1 cellular context compared by ENCODE assay signal in genomic region chr9:86134361-86134760, GRCh38.
TF ChIP-seq lines count a peak whose summit lies in the region.

No MANE protein-coding gene starts in this region.

TF ChIP-seq in WTC11, 78 proteins besides CTCF, POLR2A, EP300 and RAD21 (continued from another document):
- TF ChIP-seq, protein P1, sequence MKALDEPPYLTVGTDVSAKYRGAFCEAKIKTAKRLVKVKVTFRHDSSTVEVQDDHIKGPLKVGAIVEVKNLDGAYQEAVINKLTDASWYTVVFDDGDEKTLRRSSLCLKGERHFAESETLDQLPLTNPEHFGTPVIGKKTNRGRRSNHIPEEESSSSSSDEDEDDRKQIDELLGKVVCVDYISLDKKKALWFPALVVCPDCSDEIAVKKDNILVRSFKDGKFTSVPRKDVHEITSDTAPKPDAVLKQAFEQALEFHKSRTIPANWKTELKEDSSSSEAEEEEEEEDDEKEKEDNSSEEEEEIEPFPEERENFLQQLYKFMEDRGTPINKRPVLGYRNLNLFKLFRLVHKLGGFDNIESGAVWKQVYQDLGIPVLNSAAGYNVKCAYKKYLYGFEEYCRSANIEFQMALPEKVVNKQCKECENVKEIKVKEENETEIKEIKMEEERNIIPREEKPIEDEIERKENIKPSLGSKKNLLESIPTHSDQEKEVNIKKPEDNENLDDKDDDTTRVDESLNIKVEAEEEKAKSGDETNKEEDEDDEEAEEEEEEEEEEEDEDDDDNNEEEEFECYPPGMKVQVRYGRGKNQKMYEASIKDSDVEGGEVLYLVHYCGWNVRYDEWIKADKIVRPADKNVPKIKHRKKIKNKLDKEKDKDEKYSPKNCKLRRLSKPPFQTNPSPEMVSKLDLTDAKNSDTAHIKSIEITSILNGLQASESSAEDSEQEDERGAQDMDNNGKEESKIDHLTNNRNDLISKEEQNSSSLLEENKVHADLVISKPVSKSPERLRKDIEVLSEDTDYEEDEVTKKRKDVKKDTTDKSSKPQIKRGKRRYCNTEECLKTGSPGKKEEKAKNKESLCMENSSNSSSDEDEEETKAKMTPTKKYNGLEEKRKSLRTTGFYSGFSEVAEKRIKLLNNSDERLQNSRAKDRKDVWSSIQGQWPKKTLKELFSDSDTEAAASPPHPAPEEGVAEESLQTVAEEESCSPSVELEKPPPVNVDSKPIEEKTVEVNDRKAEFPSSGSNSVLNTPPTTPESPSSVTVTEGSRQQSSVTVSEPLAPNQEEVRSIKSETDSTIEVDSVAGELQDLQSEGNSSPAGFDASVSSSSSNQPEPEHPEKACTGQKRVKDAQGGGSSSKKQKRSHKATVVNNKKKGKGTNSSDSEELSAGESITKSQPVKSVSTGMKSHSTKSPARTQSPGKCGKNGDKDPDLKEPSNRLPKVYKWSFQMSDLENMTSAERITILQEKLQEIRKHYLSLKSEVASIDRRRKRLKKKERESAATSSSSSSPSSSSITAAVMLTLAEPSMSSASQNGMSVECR (CRISPR knock-in tag; IDR thresholded peaks at IDR 0.05; ENCODE audit: borderline replicate concordance), result no peak
- TF ChIP-seq, protein P2, sequence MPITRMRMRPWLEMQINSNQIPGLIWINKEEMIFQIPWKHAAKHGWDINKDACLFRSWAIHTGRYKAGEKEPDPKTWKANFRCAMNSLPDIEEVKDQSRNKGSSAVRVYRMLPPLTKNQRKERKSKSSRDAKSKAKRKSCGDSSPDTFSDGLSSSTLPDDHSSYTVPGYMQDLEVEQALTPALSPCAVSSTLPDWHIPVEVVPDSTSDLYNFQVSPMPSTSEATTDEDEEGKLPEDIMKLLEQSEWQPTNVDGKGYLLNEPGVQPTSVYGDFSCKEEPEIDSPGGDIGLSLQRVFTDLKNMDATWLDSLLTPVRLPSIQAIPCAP (CRISPR knock-in tag; IDR thresholded peaks at IDR 0.05), result no peak
- TF ChIP-seq MYBL2 (CRISPR knock-in tag; IDR thresholded peaks at IDR 0.05), result no peak
- no peak for TF ChIP-seq KAT7 (CRISPR knock-in tag; IDR thresholded peaks at IDR 0.05; ENCODE audit: borderline replicate concordance)
- no peak for TF ChIP-seq ZNF396 (CRISPR knock-in tag; IDR thresholded peaks at IDR 0.05; ENCODE audit: borderline replicate concordance)
TF ChIP-seq in WTC11: peak in this region for 0.
